ENCODE assay signal across 17 cellular contexts in the genomic region with DNA sequence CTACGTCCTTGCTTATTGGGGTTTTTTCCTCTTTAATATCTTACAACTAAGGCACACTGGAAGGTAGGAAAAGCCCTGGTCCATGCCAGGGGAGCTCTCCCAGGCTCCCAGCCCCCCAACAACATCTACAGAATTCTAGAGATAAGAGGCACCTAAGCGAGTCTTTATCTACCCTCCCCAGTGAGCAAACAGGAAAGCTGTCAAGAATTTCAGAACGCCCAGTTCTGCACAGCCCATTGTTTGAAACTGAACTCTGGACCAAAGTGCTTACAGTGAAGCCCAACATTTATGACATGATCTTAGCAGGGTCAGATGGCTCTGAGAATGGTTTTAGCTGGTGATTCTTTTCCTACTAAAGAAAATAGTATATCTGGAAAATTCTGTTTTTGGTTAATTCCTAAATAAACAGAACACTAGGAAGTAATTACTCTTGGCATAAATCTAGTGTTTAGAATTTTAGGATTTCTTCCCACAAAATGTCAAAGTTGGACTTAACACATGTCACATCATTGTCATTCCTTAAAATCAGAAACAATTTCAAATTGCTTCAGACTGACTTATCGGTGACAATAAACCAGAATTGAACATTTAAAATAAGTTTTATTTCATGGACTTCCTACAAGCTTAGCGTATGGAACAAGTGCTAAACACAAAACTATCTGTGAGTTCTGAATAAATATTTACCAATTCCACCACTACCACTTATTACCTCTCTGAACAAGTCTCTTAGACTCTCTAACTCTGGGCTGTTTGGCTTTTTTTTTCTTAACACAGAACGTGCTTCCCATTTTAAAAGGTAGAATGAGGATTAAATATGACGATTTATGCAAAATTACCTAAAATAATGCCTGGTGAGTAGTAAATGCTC. TPM values are rescaled to one million over a fixed set of nuclear protein-coding genes. Genes with fewer than 3 reads are reported as not detected.
A peak's percentile ranks its signal among the peaks of the same experiment; 100 is the strongest.
DNase-seq lines count a peak whose midpoint lies in the region; TF ChIP-seq lines count a peak whose summit lies in the region.
"Had no signal": no experiment of that assay in that cellular context is flagged by ENCODE, and none has a peak within 500 bp of the region (broad histone marks: within the 10 kb centered on the region; RNA-seq: fewer than 3 reads in every experiment).

No MANE protein-coding gene starts in this region.

- H3K27me3 ChIP-seq in Caco-2 (replicated peaks; ENCODE audit: control insufficient read depth, insufficient read depth, low read length) = no peaks in the 10 kb centered on the region
- H3K27me3 ChIP-seq: neural progenitor cell had no signal

- no peaks in the 10 kb centered on the region for H3K9me3 ChIP-seq in Caco-2
- H3K9me3 ChIP-seq: BE2C had no signal

- H3K4me1 Mint-ChIP-seq in Caco-2 (ENCODE audit: low read depth, unreplicated experiment) (peaks cover 58% of the 10 kb centered on the region), endothelial cell (ENCODE audit: unreplicated experiment) (peaks cover 18% of the 10 kb centered on the region)

- H3K4me1 ChIP-seq in Caco-2 = peaks cover 78% of the 10 kb centered on the region
- H3K4me1 ChIP-seq: BE2C, neural progenitor cell had no signal

- CTCF ChIA-PET in Caco-2 (lab: Charles Lee) = interaction anchor here (0.8 to 1.5 kb wide), 3 partner anchors 11 to 57 kb away, joined by 3 to 4 read pairs (median 4); no protein-coding TSS in a partner anchor

- TSS peak; percentile 97 for BruUV-seq in Caco-2 (replicated peaks; lab: Mats Ljungman, UMichigan)

- H3K27me3 Mint-ChIP-seq in Caco-2 (ENCODE audit: insufficient read depth, unreplicated experiment) (no peaks in the 10 kb centered on the region), endothelial cell (ENCODE audit: unreplicated experiment) (peaks cover 2% of the 10 kb centered on the region)

- H3K4me3 Mint-ChIP-seq in Caco-2 (ENCODE audit: unreplicated experiment) (peak overlapping the region; percentile 54), endothelial cell (ENCODE audit: unreplicated experiment) (no peak overlapping the region)
- H3K4me3 Mint-ChIP-seq: dendritic cell treated with granulocyte-macrophage colony-stimulating factor and Interleukin-4, amounts not matched to agents 40 ng/mL and 50 ng/mL, for 4 days; neural progenitor cell had no signal

- POLR2A ChIA-PET in Caco-2 (lab: Charles Lee) = interaction anchor here (0.9 to 1.2 kb wide), 3 partner anchors 11 to 30 kb away, joined by 3 to 5 read pairs (median 4); no protein-coding TSS in a partner anchor

- peaks cover 1% of the 10 kb centered on the region; the same call in 1 of the 2 replicates for H3K36me3 ChIP-seq in Caco-2 (ENCODE audit: control insufficient read depth, insufficient read depth, low read length)
- H3K36me3 ChIP-seq: BE2C, neural progenitor cell had no signal

- intact Hi-C loops in Caco-2 (cut with micrococcal nuclease; ENCODE audit: unreplicated experiment) = loop anchor here (1.0 kb wide), 2 partner anchors 11 to 49 kb away; no protein-coding TSS in a partner anchor

- H3K27ac Mint-ChIP-seq in Caco-2 (ENCODE audit: unreplicated experiment) (peak overlapping the region; percentile 97), endothelial cell (ENCODE audit: unreplicated experiment) (peak overlapping the region; percentile 82)
- H3K27ac Mint-ChIP-seq: dendritic cell treated with granulocyte-macrophage colony-stimulating factor and Interleukin-4, amounts not matched to agents 40 ng/mL and 50 ng/mL, for 4 days; neural progenitor cell had no signal

- DNase-seq in Caco-2 (peak; percentile 87 to 89), HuH-7 (ENCODE audit: low spot score) (peak; percentile 92), endothelial cell (ENCODE audit: low spot score) (no peak), mucosa of gallbladder (ENCODE audit: low spot score) (peak; percentile 79), EL (no peak), middle frontal gyrus (ENCODE audit: extremely low spot score, low spot score) (no peak), ureter (ENCODE audit: low spot score) (no peak)
- no peak for DNase-seq in stimulated activated CD4-positive, alpha-beta T cell treated with anti-CD3 and anti-CD28 coated beads, Interleukin-2, amount 100 ng/mL, for 48 hours
- DNase-seq: activated gamma-delta T cell treated with Interleukin-2 at 50 U/mL for 16 hours; BE2C; DMS79; NCI-H446 treated with DMSO at 0.1 percent for 48 hours; retina; stimulated activated CD4-positive, alpha-beta T cell treated with anti-CD3 and anti-CD28 coated beads, Interleukin-2, amount 100 ng/mL, for 24 hours had no signal

- H3K4me3 ChIP-seq in Caco-2 (ENCODE audit: low read depth, low read length) = no peak overlapping the region
- H3K4me3 ChIP-seq: lung, neural progenitor cell had no signal

- no peak for TF ChIP-seq CTCF in Caco-2 (IDR thresholded peaks at IDR 0.05; ENCODE audit: insufficient read depth in 1 of 2, low read depth in 1 of 2, low read length in 1 of 2, severe bottlenecking in 1 of 2, unreplicated experiment in 1 of 2)
- no peak for TF ChIP-seq CTCF in endothelial cell (IDR thresholded peaks at IDR 0.05; ENCODE audit: unreplicated experiment)

- H3K36me3 Mint-ChIP-seq in Caco-2 (ENCODE audit: insufficient read depth, unreplicated experiment) (peaks cover 41% of the 10 kb centered on the region), endothelial cell (ENCODE audit: low read depth, unreplicated experiment) (no peaks in the 10 kb centered on the region)

- H3K9me3 Mint-ChIP-seq in Caco-2 (ENCODE audit: unreplicated experiment) (no peaks in the 10 kb centered on the region), endothelial cell (ENCODE audit: unreplicated experiment) (no peaks in the 10 kb centered on the region)
- H3K9me3 Mint-ChIP-seq: dendritic cell treated with granulocyte-macrophage colony-stimulating factor and Interleukin-4, amounts not matched to agents 40 ng/mL and 50 ng/mL, for 4 days had no signal

RNA-seq across cellular contexts. Expression of a gene that starts 31.3 kb away (rescaled TPM):
- 24.1 and 26.0 TPM in 2 replicates for total RNA-seq in Caco-2 (2022)
- 1.9 TPM for total RNA-seq in endothelial cell (ENCODE audit: unreplicated experiment)
- 1.8 TPM for total RNA-seq in mucosa of gallbladder
- 1.4 TPM for total RNA-seq in ureter

Comparison
In these comparisons a context has a peak if more than half of its experiments do, and no peak if none do; other contexts are left out.
1. DNase-seq: peak in Caco-2 (2 of 2), HuH-7 (single experiment) and mucosa of gallbladder (single experiment); none in endothelial cell (single experiment), EL (single experiment), stimulated activated CD4-positive, alpha-beta T cell treated with anti-CD3 and anti-CD28 coated beads, Interleukin-2, amount 100 ng/mL, for 48 hours (0 of 2), middle frontal gyrus (single experiment) and ureter (single experiment).